In the genomic region with DNA sequence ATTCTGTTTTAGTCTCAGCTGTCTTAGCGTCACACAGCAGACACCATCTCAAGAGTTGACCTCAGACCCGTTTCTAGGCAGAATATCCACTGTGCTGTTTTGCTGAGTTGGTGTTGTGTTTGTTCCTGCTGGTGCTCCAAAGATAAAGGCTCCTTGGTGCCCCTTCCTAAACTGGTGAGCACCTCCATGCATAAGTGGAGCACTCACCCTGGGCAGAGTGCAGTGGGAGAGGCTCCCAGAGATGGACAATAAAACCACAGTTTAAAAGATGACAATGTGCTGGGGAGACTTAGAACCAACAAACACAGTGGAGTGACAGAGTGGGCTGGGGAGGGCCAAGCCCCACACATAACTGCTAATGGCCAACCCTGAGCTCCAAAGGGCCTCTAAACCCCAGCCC, we compare ENCODE assay signal across 30 cellular contexts.
"Had no signal": no experiment of that assay in that cellular context is flagged by ENCODE, and none has a peak within 500 bp of the region (broad histone marks: within the 10 kb centered on the region; RNA-seq: fewer than 3 reads in every experiment).

No MANE protein-coding gene starts in this region.

- DNase-seq: colonic mucosa; effector memory CD4-positive, alpha-beta T cell; foreskin keratinocyte; heart left ventricle; kidney; left cardiac atrium; left lung; mesenchymal stem cell; mucosa of descending colon; naive B cell; occipital lobe; ovary; posterior cingulate gyrus; psoas muscle; right cardiac atrium; stimulated activated CD4-positive, alpha-beta T cell treated with anti-CD3 and anti-CD28 coated beads, Interleukin-15, amount 100 ng/mL, for 24 hours; stimulated activated CD4-positive, alpha-beta T cell treated with anti-CD3 and anti-CD28 coated beads, Interleukin-2, amount 100 ng/mL, for 48 hours; stimulated activated naive CD4-positive, alpha-beta T cell; stimulated activated naive CD8-positive, alpha-beta T cell treated with anti-CD3 and anti-CD28 coated beads, Interleukin-15, amount 100 ng/mL, for 72 hours; testis; tibial artery had no signal

- H3K4me2 ChIP-seq: hepatocyte had no signal

- H3K27me3 ChIP-seq: colonic mucosa, esophagus muscularis mucosa, gastroesophageal sphincter, heart left ventricle, hepatocyte, left lung, ovary, testis, tibial artery had no signal

- H3K4me1 ChIP-seq: colonic mucosa, foreskin keratinocyte, psoas muscle, testis had no signal

- H3K9me3 Mint-ChIP-seq: dendritic cell treated with granulocyte-macrophage colony-stimulating factor and Interleukin-4, amounts not matched to agents 40 ng/mL and 50 ng/mL, for 4 days; mesothelial cell of epicardium; naive B cell; natural killer cell treated with Interleukin-12 subunit alpha and Interleukin-12 subunit beta and Interleukin-15 and Interleukin-18, amount 100 ng/mL, for 72 hours; stimulated activated naive CD8-positive, alpha-beta T cell treated with anti-CD3 and anti-CD28 coated beads, Interleukin-15, amount 100 ng/mL, for 72 hours; type B pancreatic cell had no signal

- H3K27me3 Mint-ChIP-seq: type B pancreatic cell had no signal

- FAIRE-seq: endothelial cell of umbilical vein, kidney had no signal

- H3K27ac Mint-ChIP-seq: dendritic cell treated with granulocyte-macrophage colony-stimulating factor and Interleukin-4, amounts not matched to agents 40 ng/mL and 50 ng/mL, for 4 days; mesothelial cell of epicardium; naive B cell; natural killer cell treated with Interleukin-12 subunit alpha and Interleukin-12 subunit beta and Interleukin-15 and Interleukin-18, amount 100 ng/mL, for 72 hours; stimulated activated naive CD8-positive, alpha-beta T cell treated with anti-CD3 and anti-CD28 coated beads, Interleukin-15, amount 100 ng/mL, for 72 hours; type B pancreatic cell had no signal

- H3K36me3 Mint-ChIP-seq: naive B cell; natural killer cell treated with Interleukin-12 subunit alpha and Interleukin-12 subunit beta and Interleukin-15 and Interleukin-18, amount 100 ng/mL, for 72 hours; type B pancreatic cell had no signal

- H3K4me3 ChIP-seq: colonic mucosa, esophagus muscularis mucosa, gastroesophageal sphincter, heart left ventricle, hepatocyte, left lung, mucosa of descending colon, ovary, psoas muscle, skin epidermis, testis, tibial artery had no signal

- H3K79me2 ChIP-seq: hepatocyte had no signal

- H3K27ac ChIP-seq: colonic mucosa, esophagus muscularis mucosa, foreskin keratinocyte, gastroesophageal sphincter, heart left ventricle, hepatocyte, left lung, ovary, psoas muscle, skin epidermis, testis, tibial artery had no signal

- H2AFZ ChIP-seq: hepatocyte had no signal

- H3K4me3 Mint-ChIP-seq: dendritic cell treated with granulocyte-macrophage colony-stimulating factor and Interleukin-4, amounts not matched to agents 40 ng/mL and 50 ng/mL, for 4 days; mesothelial cell of epicardium; naive B cell; natural killer cell treated with Interleukin-12 subunit alpha and Interleukin-12 subunit beta and Interleukin-15 and Interleukin-18, amount 100 ng/mL, for 72 hours; stimulated activated naive CD8-positive, alpha-beta T cell treated with anti-CD3 and anti-CD28 coated beads, Interleukin-15, amount 100 ng/mL, for 72 hours; type B pancreatic cell had no signal

- H3K36me3 ChIP-seq: colonic mucosa, esophagus muscularis mucosa, heart left ventricle, left lung, ovary, tibial artery had no signal

- H3K9me3 ChIP-seq: colonic mucosa, esophagus muscularis mucosa, gastroesophageal sphincter, heart left ventricle, left lung, mucosa of descending colon, ovary, psoas muscle, testis, tibial artery had no signal
